1 cellular context compared by ENCODE assay signal in the genomic region with DNA sequence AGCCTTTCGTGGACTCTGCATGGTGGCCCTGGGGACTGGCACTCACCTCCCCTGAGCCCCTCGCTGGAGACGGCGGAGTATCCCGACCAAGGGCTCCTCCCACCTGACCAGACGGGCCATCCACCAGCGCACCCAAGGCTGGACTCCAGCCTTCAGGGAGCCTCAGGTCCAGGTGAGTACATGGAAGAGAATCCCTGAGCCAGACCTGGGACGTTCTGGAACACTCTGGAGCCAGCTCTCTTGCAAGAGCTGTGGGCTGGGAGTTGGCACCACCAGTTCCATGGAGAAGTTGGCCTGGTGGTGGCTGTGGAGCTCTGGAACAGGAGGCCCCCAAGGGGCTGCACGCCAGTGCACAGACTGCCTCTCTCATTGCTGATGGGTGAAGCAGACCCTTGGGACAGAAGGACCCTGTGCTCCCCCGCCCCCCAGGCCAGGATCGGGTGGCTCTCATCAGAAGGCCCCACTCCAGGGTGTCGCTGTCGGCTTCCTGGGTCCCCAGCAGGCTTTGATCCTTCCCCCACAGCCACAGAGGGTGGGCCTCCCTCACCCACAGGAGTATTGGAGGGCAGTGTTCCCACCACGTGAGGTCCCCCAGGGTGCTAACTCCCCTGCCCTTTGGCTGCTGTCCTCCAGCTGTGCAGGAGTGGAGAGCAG.
TF ChIP-seq lines count a peak whose summit lies in the region.

No MANE protein-coding gene starts in this region.

TF ChIP-seq in GM12891, 5 proteins besides CTCF, POLR2A, EP300 and RAD21 (continued from another document):
- TF ChIP-seq PAX5 (IDR thresholded peaks at IDR 0.05; ENCODE audit: insufficient read depth, low read length, severe bottlenecking): no peak
- no peak for TF ChIP-seq POLR2AphosphoS5 (IDR thresholded peaks at IDR 0.05; ENCODE audit: low read depth, low read length)
